In the genomic region with DNA sequence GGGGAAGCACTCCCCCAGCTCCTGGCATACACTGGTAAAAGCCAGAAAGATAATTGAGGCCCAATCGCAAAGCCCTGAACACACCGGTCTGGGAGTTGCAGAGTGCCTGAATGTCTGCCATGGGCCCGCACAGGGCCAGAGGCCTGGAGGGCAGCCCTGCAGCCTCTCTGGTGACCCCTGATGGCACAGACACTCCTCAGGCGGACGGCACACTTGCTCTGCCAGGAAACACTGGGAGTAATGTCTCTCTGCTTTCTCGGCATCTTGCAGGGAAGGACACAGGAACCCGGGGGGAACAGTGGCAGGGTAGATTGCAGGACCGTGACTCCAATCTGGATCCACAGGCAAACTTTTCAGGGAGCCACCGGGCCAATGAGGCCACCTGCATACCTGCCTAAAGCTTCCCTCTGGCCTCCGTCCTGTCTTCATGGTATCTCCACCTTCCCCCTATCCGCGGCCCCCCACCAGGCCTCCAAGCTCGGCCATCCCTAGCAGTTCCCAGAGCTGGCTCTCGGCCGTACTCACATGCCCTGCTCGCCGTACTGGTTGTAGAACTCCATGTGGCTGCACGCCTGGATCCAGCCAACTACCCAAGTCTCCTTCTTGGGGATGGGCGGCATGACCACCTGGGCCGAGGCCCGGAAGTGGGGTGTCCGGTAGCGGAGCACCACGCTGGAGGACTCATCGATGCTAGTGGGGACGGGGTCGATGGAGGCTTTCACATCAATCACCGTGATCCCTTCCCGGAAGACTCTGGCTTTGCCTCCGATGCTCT, we compare ENCODE assay signal across 9 cellular contexts. TPM values are rescaled to one million over a fixed set of nuclear protein-coding genes. Genes with fewer than 3 reads are reported as not detected.
DNase-seq lines count a peak whose midpoint lies in the region; ATAC-seq and TF ChIP-seq lines count a peak whose summit lies in the region.
"Had no signal": no experiment of that assay in that cellular context is flagged by ENCODE, and none has a peak within 500 bp of the region (broad histone marks: within the 10 kb centered on the region; RNA-seq: fewer than 3 reads in every experiment).

No MANE protein-coding gene starts in this region.

- no peaks in the 10 kb centered on the region for H4K20me1 ChIP-seq in PC-3 (ENCODE audit: low read length)

- CTCF ChIA-PET in CD8-positive, alpha-beta T cell (lab: Charles Lee): interaction anchor here (0.8 to 5.0 kb wide), 8 partner anchors 8 to 94 kb away, joined by 3 to 40 read pairs (median 4); no protein-coding TSS in a partner anchor
- CTCF ChIA-PET in PC-3 (lab: Charles Lee): no interaction called here

- BruUV-seq in PC-3 (replicated peaks; lab: Mats Ljungman, UMichigan): no TSS peak

- H3K27me3 ChIP-seq in CD8-positive, alpha-beta T cell (ENCODE audit: insufficient read depth, low read length): no peaks in the 10 kb centered on the region
- peaks cover 9% of the 10 kb centered on the region for H3K27me3 ChIP-seq in PC-3 (ENCODE audit: low read length)

- intact Hi-C loops in CD8-positive, alpha-beta T cell (cut with DNase I, micrococcal nuclease): loop anchor here (1.0 to 10.0 kb wide), 6 partner anchors 10 to 967 kb away; no protein-coding TSS in a partner anchor
- intact Hi-C loops in PC-3 (cut with micrococcal nuclease): no loop called here

- H3K9me3 ChIP-seq in CD8-positive, alpha-beta T cell (ENCODE audit: low read length): no peaks in the 10 kb centered on the region
- H3K9me3 ChIP-seq in PC-3 (ENCODE audit: low read length): no peaks in the 10 kb centered on the region

- peak overlapping the region; percentile 88 for H3K27ac ChIP-seq in CD8-positive, alpha-beta T cell (ENCODE audit: low read depth, low read length)
- H3K27ac ChIP-seq in PC-3 (ENCODE audit: low read length): no peak overlapping the region

- ATAC-seq in CD8-positive, alpha-beta T cell: no peak
- ATAC-seq in naive B cell (ENCODE audit: low read depth in 2 of 2) (peak; percentile 11 to 19), PC-3 (no peak), GM18498 (IDR thresholded peaks at IDR 0.05; ENCODE audit: unreplicated experiment) (no peak)
- ATAC-seq: HCT116 had no signal

- H3K36me3 Mint-ChIP-seq in CD8-positive, alpha-beta T cell: peaks cover 44% of the 10 kb centered on the region
- no peaks in the 10 kb centered on the region for H3K36me3 Mint-ChIP-seq in brain
- H3K36me3 Mint-ChIP-seq in naive B cell: peaks cover 4 to 8% of the 10 kb centered on the region in 2 donors

- H3K27me3 Mint-ChIP-seq in CD8-positive, alpha-beta T cell (ENCODE audit: low read depth): no peaks in the 10 kb centered on the region
- H3K27me3 Mint-ChIP-seq in brain (peaks cover 47% of the 10 kb centered on the region), naive B cell (no peaks in the 10 kb centered on the region)

- H2AFZ ChIP-seq in PC-3 (ENCODE audit: low read length): no peak overlapping the region

- peak overlapping the region; percentile 95 for H3K4me3 ChIP-seq in CD8-positive, alpha-beta T cell (ENCODE audit: low read depth, low read length)
- H3K4me3 ChIP-seq in PC-3 (ENCODE audit: low read length): no peak overlapping the region

- H3K27ac Mint-ChIP-seq in CD8-positive, alpha-beta T cell: peak overlapping the region; percentile 94
- H3K27ac Mint-ChIP-seq in brain (no peak overlapping the region), naive B cell (peak overlapping the region; percentile 86 to 98 (median 96))

- H3K79me2 ChIP-seq in PC-3 (ENCODE audit: low read length): no peaks in the 10 kb centered on the region

- POLR2A ChIA-PET in CD8-positive, alpha-beta T cell (lab: Charles Lee): interaction anchor here (0.7 to 19.9 kb wide), 10 partner anchors 8 to 150 kb away, joined by 3 to 490 read pairs (median 6); a partner anchor contains a TSS
- POLR2A ChIA-PET in PC-3 (lab: Charles Lee; ENCODE audit: unreplicated experiment): no interaction called here

- TF ChIP-seq CTCF in CD8-positive, alpha-beta T cell (IDR thresholded peaks at IDR 0.05): no peak
- TF ChIP-seq CTCF in brain (conservative IDR thresholded peaks at IDR 0.05) (no peak), PC-3 (conservative IDR thresholded peaks at IDR 0.05; ENCODE audit: low read depth, low read length) (no peak)

- H3K4me2 ChIP-seq in PC-3 (ENCODE audit: low read length): no peak overlapping the region

- H3K9me3 Mint-ChIP-seq in CD8-positive, alpha-beta T cell: no peaks in the 10 kb centered on the region
- H3K9me3 Mint-ChIP-seq in brain (no peaks in the 10 kb centered on the region), naive B cell (no peaks in the 10 kb centered on the region)

- no peak overlapping the region for H3K9ac ChIP-seq in PC-3 (ENCODE audit: low read length)

- peak in 3 of 7 experiments; percentile 32 to 67 (median 40) for DNase-seq in CD8-positive, alpha-beta T cell
- DNase-seq in KG1 (lab: John Stamatoyannopoulos, UW): peak; percentile 49
- DNase-seq in naive B cell: peak; percentile 42
- DNase-seq in NCI-H526 (lab: John Stamatoyannopoulos, UW): no peak
- DNase-seq in PC-3: no peak
- DNase-seq in SKM-1 (lab: John Stamatoyannopoulos, UW; ENCODE audit: unreplicated experiment): no peak

- no peaks in the 10 kb centered on the region for H3K9me2 ChIP-seq in PC-3 (replicated peaks; ENCODE audit: low read length)

- peaks cover 42% of the 10 kb centered on the region for H3K4me1 Mint-ChIP-seq in CD8-positive, alpha-beta T cell (ENCODE audit: low read depth)
- peaks cover 53% of the 10 kb centered on the region for H3K4me1 Mint-ChIP-seq in brain
- H3K4me1 Mint-ChIP-seq in naive B cell: peaks cover 37 to 54% (median 51%) of the 10 kb centered on the region in 3 donors

- no peaks in the 10 kb centered on the region for H3K36me3 ChIP-seq in CD8-positive, alpha-beta T cell (ENCODE audit: insufficient read depth, low read length)
- no peaks in the 10 kb centered on the region for H3K36me3 ChIP-seq in PC-3 (ENCODE audit: low read depth, low read length)

- peak overlapping the region; percentile 98 for H3K4me3 Mint-ChIP-seq in CD8-positive, alpha-beta T cell
- H3K4me3 Mint-ChIP-seq in brain (peak overlapping the region; percentile 37 to 83 (median 78)), naive B cell (peak overlapping the region; percentile 86 to 100 (median 98))

- H3F3A ChIP-seq in PC-3 (ENCODE audit: low read length, unreplicated experiment): no peaks in the 10 kb centered on the region

- H3K4me1 ChIP-seq in CD8-positive, alpha-beta T cell (ENCODE audit: insufficient read depth, low read length): peaks cover 32% of the 10 kb centered on the region
- no peaks in the 10 kb centered on the region for H3K4me1 ChIP-seq in PC-3 (ENCODE audit: insufficient read depth, low read length)

RNA-seq across cellular contexts. Expression of a gene that starts 0.8 kb away (rescaled TPM):
- 10 to 100 TPM; 44.0 to 44.2 TPM for total RNA-seq in CD8-positive, alpha-beta T cell
- polyA plus RNA-seq in brain (ENCODE audit: insufficient read depth, low read depth, low replicate concordance) (3.5 TPM), naive B cell (ENCODE audit: low read depth in 6 of 6) (10 to 100 TPM in 4 of 6 donors, 1 to 10 TPM in 2; 5.2 to 18.3 (median 11.6) TPM)
- 0.07 and 0.40 TPM in 2 replicates for total RNA-seq in PC-3 (2014; rRNA removed)

RNA-seq across cellular contexts. Expression of a gene that starts 14.0 kb away (rescaled TPM):
- not detected for total RNA-seq in CD8-positive, alpha-beta T cell
- polyA plus RNA-seq in brain (ENCODE audit: insufficient read depth, low read depth, low replicate concordance): 8.3 TPM
- polyA plus RNA-seq in naive B cell (ENCODE audit: low read depth in 6 of 6): 1 to 10 TPM in 3 of 6 donors, under 1 TPM in 2, not detected in 1; 0.78 to 2.0 (median 1.2) TPM
- 0.98 TPM in 1 of 2 replicates, not detected in the other for total RNA-seq in PC-3 (2014; rRNA removed)

Comparison
In these comparisons a context has a peak if more than half of its experiments do, and no peak if none do; other contexts are left out.
1. ATAC-seq: peak in naive B cell (2 of 2); none in CD8-positive, alpha-beta T cell (single experiment), PC-3 (single experiment) and GM18498 (single experiment).
2. DNase-seq: peak in KG1 (single experiment) and naive B cell (single experiment); none in NCI-H526 (0 of 2), PC-3 (single experiment) and SKM-1 (single experiment).
3. H3K27ac Mint-ChIP-seq: peak in CD8-positive, alpha-beta T cell (single experiment) and naive B cell (6 of 6); none in brain (0 of 5).
4. RNA of a gene that starts 0.8 kb away (total RNA-seq): 44.0 to 44.2 TPM in CD8-positive, alpha-beta T cell; 0.07 to 0.40 TPM in PC-3; every median in the first group is over 10 times any median in the second.
5. Peak in every context shown above with its lines, with median percentiles within 50 percentile points of each other: H3K4me3 Mint-ChIP-seq.